In genomic region chr4:172980178-172980577, GRCh38 we compare ENCODE assay signal across 21 cellular contexts.
DNase-seq lines count a peak whose midpoint lies in the region; ATAC-seq and TF ChIP-seq lines count a peak whose summit lies in the region.
"Had no signal": no experiment of that assay in that cellular context is flagged by ENCODE, and none has a peak within 500 bp of the region (broad histone marks: within the 10 kb centered on the region; RNA-seq: fewer than 3 reads in every experiment).

No MANE protein-coding gene starts in this region.

- H4K91ac ChIP-seq in IMR-90 (ENCODE audit: insufficient read depth, low read depth, low read length), result no peak overlapping the region

- no peak overlapping the region; the same call in 1 of the 2 replicates for H3K18ac ChIP-seq in IMR-90 (ENCODE audit: low read depth, low read length)

- POLR2A ChIA-PET in IMR-90 (lab: Charles Lee; ENCODE audit: unreplicated experiment), result no interaction called here

- H3K4ac ChIP-seq in IMR-90 (ENCODE audit: low read depth, low read length), result no peak overlapping the region

- no peak overlapping the region for H3K4me2 ChIP-seq in IMR-90 (ENCODE audit: low read depth, low read length)
- no peak overlapping the region for H3K4me2 ChIP-seq in GM23248 (ENCODE audit: unreplicated experiment)

- no peak overlapping the region for H4K8ac ChIP-seq in IMR-90 (ENCODE audit: low read depth in 2 of 2, low read length in 2 of 2)

- H4K5ac ChIP-seq in IMR-90 (ENCODE audit: low read depth, low read length), result no peak overlapping the region

- no peaks in the 10 kb centered on the region for H3K79me2 ChIP-seq in GM23248 (ENCODE audit: insufficient read depth)

- H2AK9ac ChIP-seq in IMR-90 (replicated peaks; ENCODE audit: low read depth, low read length, poor library complexity), result no peak overlapping the region

- no peak overlapping the region for H2BK120ac ChIP-seq in IMR-90 (ENCODE audit: low read depth, low read length)

- DNase-seq in IMR-90 (peak; percentile 11), epithelial cell of esophagus (ENCODE audit: low read depth) (peak; percentile 45), fibroblast of the aortic adventitia (ENCODE audit: low read depth) (peak; percentile 13), stomach (no peak), left ventricle myocardium superior (no peak), GM23248 (no peak), NCI-H2081 treated with DMSO at 0.1 percent for 48 hours (lab: John Stamatoyannopoulos, UW) (no peak)
- DNase-seq: ACHN; BE2C; C1 segment of cervical spinal cord; CD4-positive, CD25-positive, alpha-beta regulatory T cell; CD8-positive, alpha-beta memory T cell; COR-L47; DMS 273 treated with DMSO at 0.1 percent for 48 hours; DMS53; DND-41; GOT3; H7; HFFc6 had no signal

- no peak overlapping the region for H2AK5ac ChIP-seq in IMR-90 (ENCODE audit: low read depth, low read length)

- H3K79me1 ChIP-seq in IMR-90 (ENCODE audit: low read depth in 1 of 2, low read length in 2 of 2), result no peaks in the 10 kb centered on the region

- dilution Hi-C loops in IMR-90 (cut with HindIII; ENCODE audit: low sequenced_read_pairs, unreplicated experiment), result no loop called here

- no peak overlapping the region for H3K14ac ChIP-seq in IMR-90 (replicated peaks; ENCODE audit: low read depth, low read length)

- no peak for TF ChIP-seq CTCF in IMR-90 (conservative IDR thresholded peaks at IDR 0.05; ENCODE audit: low read depth, low read length)
- TF ChIP-seq CTCF in epithelial cell of esophagus (IDR thresholded peaks at IDR 0.05; ENCODE audit: insufficient read depth, low read depth, low read length, missing control alignments), result no peak
- no peak for TF ChIP-seq CTCF in fibroblast of the aortic adventitia (IDR thresholded peaks at IDR 0.05; ENCODE audit: insufficient read depth, low read length)
- no peak for TF ChIP-seq CTCF in stomach (IDR thresholded peaks at IDR 0.05)

- H3K27me3 ChIP-seq in IMR-90 (ENCODE audit: control insufficient read depth, insufficient read depth, low read length), result peaks cover 4% of the 10 kb centered on the region
- no peaks in the 10 kb centered on the region for H3K27me3 ChIP-seq in stomach
- H3K27me3 ChIP-seq in GM23248 (replicated peaks; ENCODE audit: insufficient read depth), result no peaks in the 10 kb centered on the region
- H3K27me3 ChIP-seq: BE2C had no signal

- BruUV-seq in IMR-90 (replicated peaks; lab: Mats Ljungman, UMichigan), result no TSS peak

- CTCF ChIA-PET in IMR-90 (lab: Yijun Ruan, JAX), result no interaction called here

- TF ChIP-seq POLR2A in IMR-90 (IDR thresholded peaks at IDR 0.05; ENCODE audit: low read depth, low read length), result no peak
- TF ChIP-seq POLR2A in stomach (IDR thresholded peaks at IDR 0.05), result no peak

- H2BK15ac ChIP-seq in IMR-90 (ENCODE audit: low read depth, low read length), result no peak overlapping the region

- peaks cover 5% of the 10 kb centered on the region for H3K9me3 ChIP-seq in IMR-90 (ENCODE audit: control insufficient read depth, insufficient read depth, low read length)
- H3K9me3 ChIP-seq in stomach, result peaks cover 0 to 6% (median 0%) of the 10 kb centered on the region in 4 donors
- no peaks in the 10 kb centered on the region for H3K9me3 ChIP-seq in GM23248 (ENCODE audit: low read depth)
- H3K9me3 ChIP-seq: BE2C had no signal

- H3K4me1 ChIP-seq in IMR-90 (ENCODE audit: control insufficient read depth, insufficient read depth, low read length) (peaks cover 2% of the 10 kb centered on the region; the same call in 1 of the 2 replicates), stomach (peaks cover 0 to 20% (median 12%) of the 10 kb centered on the region in 4 donors), GM23248 (ENCODE audit: insufficient read depth) (peaks cover 8% of the 10 kb centered on the region; the same call in 1 of the 2 replicates)
- H3K4me1 ChIP-seq: BE2C had no signal

- no peak for TF ChIP-seq RAD21 in IMR-90 (IDR thresholded peaks at IDR 0.05; ENCODE audit: low read length)

- no peak overlapping the region for H3K9ac ChIP-seq in IMR-90 (ENCODE audit: low read depth, low read length)
- H3K9ac ChIP-seq in GM23248, result no peak overlapping the region

- in situ Hi-C loops in IMR-90 (cut with MboI; ENCODE audit: low sequenced_read_pairs), result no loop called here
- in situ Hi-C loops in GM23248 (cut with MboI), result no loop called here

- H3K23ac ChIP-seq in IMR-90 (ENCODE audit: low read depth, low read length), result no peak overlapping the region

- no peaks in the 10 kb centered on the region for H4K20me1 ChIP-seq in IMR-90 (ENCODE audit: insufficient read depth, low read length)
- H4K20me1 ChIP-seq in GM23248 (ENCODE audit: insufficient read depth), result no peaks in the 10 kb centered on the region

- intact Hi-C loops in IMR-90 (cut with micrococcal nuclease), result no loop called here
- intact Hi-C loops in stomach (cut with DNase I; ENCODE audit: low total_unique reads), result no loop called here
- intact Hi-C loops in left ventricle myocardium superior (cut with micrococcal nuclease), result no loop called here

- H3K56ac ChIP-seq in IMR-90 (ENCODE audit: extremely low read depth, insufficient read depth, low read length), result no peak overlapping the region

- no peak for TF ChIP-seq EP300 in stomach (IDR thresholded peaks at IDR 0.05)

- H3K36me3 ChIP-seq in IMR-90 (ENCODE audit: control insufficient read depth, insufficient read depth, low read length) (no peaks in the 10 kb centered on the region), stomach (no peaks in the 10 kb centered on the region), GM23248 (ENCODE audit: low read depth) (no peaks in the 10 kb centered on the region)
- H3K36me3 ChIP-seq: BE2C had no signal

- H3F3A ChIP-seq in GM23248 (ENCODE audit: insufficient read depth), result peaks cover 5% of the 10 kb centered on the region; the same call in 1 of the 2 replicates

- no peaks in the 10 kb centered on the region for H3K9me1 ChIP-seq in IMR-90 (ENCODE audit: insufficient read depth, low read length)

- WGBS in IMR-90 (ENCODE audit: extremely low coverage in 2 of 2, insufficient read length in 1 of 2), 2 experiments, result no CpG with 5 or more reads among the region's 3 CpGs
- 87 to 98% (median 96%) methylated on average over 3 of the region's 3 CpGs for WGBS in stomach, 5 donors
- 82 to 86% methylated on average over 3 of the region's 3 CpGs for WGBS in GM23248 (ENCODE audit: low coverage in 1 of 2, low lambda C conversion rate in 2 of 2, missing lambda C conversion rate in 2 of 2), 2 experiments

- no peak overlapping the region for H2BK5ac ChIP-seq in IMR-90 (ENCODE audit: low read depth, low read length, poor library complexity, severe bottlenecking)

- H3K9me2 ChIP-seq in GM23248 (ENCODE audit: insufficient read depth), result no peaks in the 10 kb centered on the region

- H3K4me3 ChIP-seq in IMR-90 (ENCODE audit: insufficient read depth, low read depth, low read length) (no peak overlapping the region), epithelial cell of esophagus (ENCODE audit: low read length) (no peak overlapping the region), fibroblast of the aortic adventitia (ENCODE audit: low read depth, low read length) (no peak overlapping the region), stomach (no peak overlapping the region), GM23248 (no peak overlapping the region)

- no peak overlapping the region for H3K27ac ChIP-seq in IMR-90 (ENCODE audit: insufficient read depth, low read length)
- H3K27ac ChIP-seq in stomach, result peak overlapping the region in 4 of 5 donors; percentile 47 to 75 (median 64)
- no peak overlapping the region for H3K27ac ChIP-seq in GM23248

- no peak for ATAC-seq in IMR-90 (ENCODE audit: low read depth)
- no peak for ATAC-seq in left ventricle myocardium superior
- ATAC-seq: HCT116, HepG2 had no signal

- H2BK20ac ChIP-seq in IMR-90 (ENCODE audit: low read depth, low read length), result no peak overlapping the region

- H2AFZ ChIP-seq in IMR-90 (replicated peaks; ENCODE audit: low read length, poor library complexity), result no peak overlapping the region
- H2AFZ ChIP-seq in GM23248, result no peak overlapping the region

TF ChIP-seq in IMR-90, 13 proteins besides CTCF, POLR2A, EP300 and RAD21:
- peak; percentile 76 for TF ChIP-seq CEBPB (IDR thresholded peaks at IDR 0.05; ENCODE audit: low read depth, low read length)
- no peak for TF ChIP-seq SMC3 (IDR thresholded peaks at IDR 0.05; ENCODE audit: low read depth, low read length)

Comparison
In these comparisons a context has a peak if more than half of its experiments do, and no peak if none do; other contexts are left out.
1. DNase-seq: peak in IMR-90 (single experiment), epithelial cell of esophagus (single experiment) and fibroblast of the aortic adventitia (single experiment); none in stomach (single experiment), left ventricle myocardium superior (single experiment), GM23248 (single experiment) and NCI-H2081 treated with DMSO at 0.1 percent for 48 hours (single experiment).
2. H3K27ac ChIP-seq: peak in stomach (4 of 5); none in IMR-90 (single experiment) and GM23248 (single experiment).